ENCODE assay signal across 15 cellular contexts in the genomic region with DNA sequence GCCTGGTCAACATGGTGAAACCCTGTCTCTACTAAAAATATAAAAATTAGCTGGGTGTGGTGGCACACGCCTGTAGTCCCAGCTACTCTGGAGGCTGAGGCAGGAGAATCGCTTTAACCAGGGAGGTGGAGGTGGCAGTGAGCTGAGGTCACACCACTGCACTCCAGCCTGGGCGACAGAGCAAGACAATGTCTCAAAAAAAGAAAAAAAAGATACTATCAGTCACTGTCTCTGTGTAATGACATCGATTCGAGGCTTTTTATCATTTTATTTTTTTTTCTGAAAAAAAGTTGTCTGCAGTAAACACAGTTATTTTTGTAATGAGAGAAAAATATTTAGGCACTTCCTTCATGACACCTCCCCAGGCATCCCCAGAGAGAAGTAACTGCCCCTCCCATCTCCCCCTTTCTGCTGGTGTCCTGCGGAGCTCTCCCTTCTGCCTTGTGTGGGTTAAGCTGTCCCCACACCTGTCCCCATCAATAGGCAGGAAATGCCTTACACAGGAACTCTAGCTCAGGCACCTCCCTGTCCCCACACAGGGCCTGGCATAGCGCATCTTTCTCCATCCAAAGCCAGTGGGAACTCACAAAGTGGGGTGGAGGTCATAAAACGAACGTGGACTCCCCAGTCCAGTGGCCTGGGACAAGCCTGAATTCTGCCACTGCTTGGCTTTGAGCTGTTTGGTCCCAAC.
DNase-seq lines count a peak whose midpoint lies in the region; ATAC-seq lines count a peak whose summit lies in the region.
"Had no signal": no experiment of that assay in that cellular context is flagged by ENCODE, and none has a peak within 500 bp of the region (broad histone marks: within the 10 kb centered on the region; RNA-seq: fewer than 3 reads in every experiment).

No MANE protein-coding gene starts in this region.

- peak; percentile 19 for DNase-seq in activated naive CD4-positive, alpha-beta T cell treated with anti-CD3 and anti-CD28 coated beads, Interleukin-2, amount 10 ng/mL, durations not matched to agents 7 days and 5 days
- DNase-seq in activated naive CD4-positive, alpha-beta T cell treated with anti-CD3 and anti-CD28 coated beads, Interleukin-2, amount 50 U/mL, for 72 hours (ENCODE audit: low spot score in 2 of 2) = no peak
- peak; percentile 21 for DNase-seq in NCI-H146 treated with DMSO at 0.1 percent for 48 hours (lab: John Stamatoyannopoulos, UW; ENCODE audit: unreplicated experiment)
- DNase-seq in activated naive CD8-positive, alpha-beta T cell treated with anti-CD3 and anti-CD28 coated beads for 36 hours = no peak
- DNase-seq in stimulated activated effector memory CD8-positive, alpha-beta T cell treated with anti-CD3 and anti-CD28 coated beads, Interleukin-12 subunit alpha, Interleukin-12 subunit beta, amount 100 ng/mL, for 72 hours (ENCODE audit: low spot score in 2 of 2) = no peak
- no peak for DNase-seq in HCEC 1CT
- DNase-seq in iPS-NIHi7 (ENCODE audit: extremely low spot score) = no peak
- DNase-seq in H4 (ENCODE audit: low spot score) = no peak
- DNase-seq: Calu3, dorsolateral prefrontal cortex, left ventricle myocardium inferior, NCI-H2081 treated with DMSO at 0.1 percent for 48 hours, posterior cingulate gyrus, small intestine had no signal

- H3K4me3 Mint-ChIP-seq in activated naive CD4-positive, alpha-beta T cell treated with anti-CD3 and anti-CD28 coated beads, Interleukin-2, amount 10 ng/mL, durations not matched to agents 7 days and 5 days = no peak overlapping the region
- H3K4me3 Mint-ChIP-seq in activated naive CD8-positive, alpha-beta T cell treated with anti-CD3 and anti-CD28 coated beads for 36 hours = no peak overlapping the region
- peak overlapping the region; percentile 16 for H3K4me3 Mint-ChIP-seq in stimulated activated effector memory CD8-positive, alpha-beta T cell treated with anti-CD3 and anti-CD28 coated beads, Interleukin-12 subunit alpha, Interleukin-12 subunit beta, amount 100 ng/mL, for 72 hours

- peaks cover 7% of the 10 kb centered on the region for H3K9me3 Mint-ChIP-seq in activated naive CD4-positive, alpha-beta T cell treated with anti-CD3 and anti-CD28 coated beads, Interleukin-2, amount 10 ng/mL, durations not matched to agents 7 days and 5 days
- peaks cover 0 to 8% of the 10 kb centered on the region in 2 donors for H3K9me3 Mint-ChIP-seq in activated naive CD4-positive, alpha-beta T cell treated with anti-CD3 and anti-CD28 coated beads, Interleukin-2, amount 50 U/mL, for 72 hours
- peaks cover 17% of the 10 kb centered on the region for H3K9me3 Mint-ChIP-seq in activated naive CD8-positive, alpha-beta T cell treated with anti-CD3 and anti-CD28 coated beads for 36 hours
- H3K9me3 Mint-ChIP-seq in stimulated activated effector memory CD8-positive, alpha-beta T cell treated with anti-CD3 and anti-CD28 coated beads, Interleukin-12 subunit alpha, Interleukin-12 subunit beta, amount 100 ng/mL, for 72 hours = no peaks in the 10 kb centered on the region

- CTCF ChIA-PET in activated naive CD4-positive, alpha-beta T cell treated with anti-CD3 and anti-CD28 coated beads, Interleukin-2, amount 10 ng/mL, durations not matched to agents 7 days and 5 days (lab: Charles Lee) = interaction anchor here (0.8 to 5.5 kb wide), 17 partner anchors 12 to 265 kb away, joined by 3 to 57 read pairs (median 8); no protein-coding TSS in a partner anchor

- H3K27ac Mint-ChIP-seq in activated naive CD4-positive, alpha-beta T cell treated with anti-CD3 and anti-CD28 coated beads, Interleukin-2, amount 10 ng/mL, durations not matched to agents 7 days and 5 days = peak overlapping the region; percentile 80
- H3K27ac Mint-ChIP-seq in activated naive CD4-positive, alpha-beta T cell treated with anti-CD3 and anti-CD28 coated beads, Interleukin-2, amount 50 U/mL, for 72 hours = peak overlapping the region in 1 of 2 donors; percentile 62
- H3K27ac Mint-ChIP-seq in activated naive CD8-positive, alpha-beta T cell treated with anti-CD3 and anti-CD28 coated beads for 36 hours = peak overlapping the region; percentile 60
- no peak overlapping the region for H3K27ac Mint-ChIP-seq in stimulated activated effector memory CD8-positive, alpha-beta T cell treated with anti-CD3 and anti-CD28 coated beads, Interleukin-12 subunit alpha, Interleukin-12 subunit beta, amount 100 ng/mL, for 72 hours

- H3K36me3 Mint-ChIP-seq in activated naive CD4-positive, alpha-beta T cell treated with anti-CD3 and anti-CD28 coated beads, Interleukin-2, amount 10 ng/mL, durations not matched to agents 7 days and 5 days = peaks cover 5% of the 10 kb centered on the region
- H3K36me3 Mint-ChIP-seq in activated naive CD4-positive, alpha-beta T cell treated with anti-CD3 and anti-CD28 coated beads, Interleukin-2, amount 50 U/mL, for 72 hours = peaks cover 0 to 18% of the 10 kb centered on the region in 2 donors
- H3K36me3 Mint-ChIP-seq in activated naive CD8-positive, alpha-beta T cell treated with anti-CD3 and anti-CD28 coated beads for 36 hours = peaks cover 10% of the 10 kb centered on the region
- H3K36me3 Mint-ChIP-seq in stimulated activated effector memory CD8-positive, alpha-beta T cell treated with anti-CD3 and anti-CD28 coated beads, Interleukin-12 subunit alpha, Interleukin-12 subunit beta, amount 100 ng/mL, for 72 hours = peaks cover 17% of the 10 kb centered on the region

- H3K4me1 Mint-ChIP-seq in activated naive CD4-positive, alpha-beta T cell treated with anti-CD3 and anti-CD28 coated beads, Interleukin-2, amount 10 ng/mL, durations not matched to agents 7 days and 5 days = peaks cover 67% of the 10 kb centered on the region
- peaks cover 70% of the 10 kb centered on the region for H3K4me1 Mint-ChIP-seq in activated naive CD8-positive, alpha-beta T cell treated with anti-CD3 and anti-CD28 coated beads for 36 hours
- peaks cover 83% of the 10 kb centered on the region for H3K4me1 Mint-ChIP-seq in stimulated activated effector memory CD8-positive, alpha-beta T cell treated with anti-CD3 and anti-CD28 coated beads, Interleukin-12 subunit alpha, Interleukin-12 subunit beta, amount 100 ng/mL, for 72 hours

- peaks cover 47% of the 10 kb centered on the region for H3K27me3 Mint-ChIP-seq in activated naive CD4-positive, alpha-beta T cell treated with anti-CD3 and anti-CD28 coated beads, Interleukin-2, amount 10 ng/mL, durations not matched to agents 7 days and 5 days
- no peaks in the 10 kb centered on the region for H3K27me3 Mint-ChIP-seq in activated naive CD8-positive, alpha-beta T cell treated with anti-CD3 and anti-CD28 coated beads for 36 hours

- ATAC-seq in activated naive CD4-positive, alpha-beta T cell treated with anti-CD3 and anti-CD28 coated beads, Interleukin-2, amount 50 U/mL, for 72 hours = no peak
- no peak for ATAC-seq in stimulated activated effector memory CD8-positive, alpha-beta T cell treated with anti-CD3 and anti-CD28 coated beads, Interleukin-12 subunit alpha, Interleukin-12 subunit beta, amount 100 ng/mL, for 72 hours
- ATAC-seq: esophagus mucosa had no signal

Comparison
In these comparisons a context has a peak if more than half of its experiments do, and no peak if none do; other contexts are left out.
1. DNase-seq: peak in activated naive CD4-positive, alpha-beta T cell treated with anti-CD3 and anti-CD28 coated beads, Interleukin-2, amount 10 ng/mL, durations not matched to agents 7 days and 5 days (single experiment) and NCI-H146 treated with DMSO at 0.1 percent for 48 hours (single experiment); none in activated naive CD4-positive, alpha-beta T cell treated with anti-CD3 and anti-CD28 coated beads, Interleukin-2, amount 50 U/mL, for 72 hours (0 of 2), activated naive CD8-positive, alpha-beta T cell treated with anti-CD3 and anti-CD28 coated beads for 36 hours (single experiment), stimulated activated effector memory CD8-positive, alpha-beta T cell treated with anti-CD3 and anti-CD28 coated beads, Interleukin-12 subunit alpha, Interleukin-12 subunit beta, amount 100 ng/mL, for 72 hours (0 of 2), HCEC 1CT (single experiment), iPS-NIHi7 (single experiment) and H4 (single experiment).